ENCODE assay signal across 13 cellular contexts in the genomic region with DNA sequence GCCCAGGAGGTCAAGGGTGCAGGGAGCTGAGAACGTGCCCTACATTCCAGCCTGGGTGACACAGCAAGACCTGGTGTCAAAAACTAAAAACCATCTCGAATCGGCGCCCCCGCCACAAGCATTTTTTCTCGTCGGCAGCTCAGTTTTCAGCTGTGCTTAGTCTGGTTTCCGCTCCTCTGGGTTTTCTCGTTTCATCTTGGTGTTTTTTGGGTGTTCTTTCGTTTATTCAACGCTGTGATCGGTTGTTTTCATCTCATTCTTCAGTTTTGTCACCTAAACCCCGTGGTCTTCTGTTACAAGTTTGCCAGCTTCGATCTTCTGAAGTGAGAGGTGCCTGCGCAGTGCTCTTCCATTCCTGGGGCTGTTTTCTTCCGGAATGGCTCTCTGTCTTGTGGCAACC. TPM values are rescaled to one million over a fixed set of nuclear protein-coding genes. Genes with fewer than 3 reads are reported as not detected.
DNase-seq lines count a peak whose midpoint lies in the region; ATAC-seq and TF ChIP-seq lines count a peak whose summit lies in the region.
"Had no signal": no experiment of that assay in that cellular context is flagged by ENCODE, and none has a peak within 500 bp of the region (broad histone marks: within the 10 kb centered on the region; RNA-seq: fewer than 3 reads in every experiment).

No MANE protein-coding gene starts in this region.

- BruUV-seq in Calu3 (replicated peaks; lab: Mats Ljungman, UMichigan): no TSS peak

- peaks cover 50% of the 10 kb centered on the region for H3K4me1 ChIP-seq in CD4-positive, CD25-positive, alpha-beta regulatory T cell (ENCODE audit: control insufficient read depth, insufficient read depth, low read length, poor library complexity, severe bottlenecking)
- H3K4me1 ChIP-seq in naive thymus-derived CD4-positive, alpha-beta T cell (ENCODE audit: control insufficient read depth in 2 of 2, insufficient read depth in 2 of 2, low read length in 2 of 2): peaks cover 18 to 38% of the 10 kb centered on the region in 2 donors

- POLR2A ChIA-PET in naive thymus-derived CD4-positive, alpha-beta T cell (lab: Charles Lee): interaction anchor here (1.0 to 2.0 kb wide), 4 partner anchors 10 to 41 kb away, joined by 4 to 8 read pairs (median 4); a partner anchor contains a TSS

- H3K36me3 Mint-ChIP-seq in CD4-positive, CD25-positive, alpha-beta regulatory T cell: peaks cover 7% of the 10 kb centered on the region
- H3K36me3 Mint-ChIP-seq in IgD-negative memory B cell (no peaks in the 10 kb centered on the region), Calu3 (ENCODE audit: insufficient read depth, unreplicated experiment) (peaks cover 24% of the 10 kb centered on the region)
- no peaks in the 10 kb centered on the region for H3K36me3 Mint-ChIP-seq in activated T-helper 17 cell treated with anti-CD3 and anti-CD28 coated beads, Interleukin-2, amount 50 U/mL, for 72 hours (ENCODE audit: low read depth)
- H3K36me3 Mint-ChIP-seq in naive thymus-derived CD4-positive, alpha-beta T cell: peaks cover 4 to 24% (median 10%) of the 10 kb centered on the region in 5 donors

- H3K9me3 Mint-ChIP-seq in CD4-positive, CD25-positive, alpha-beta regulatory T cell: peaks cover 0 to 23% (median 2%) of the 10 kb centered on the region in 7 donors
- peaks cover 4 to 7% (median 5%) of the 10 kb centered on the region in 3 donors for H3K9me3 Mint-ChIP-seq in IgD-negative memory B cell
- H3K9me3 Mint-ChIP-seq in activated T-helper 17 cell treated with anti-CD3 and anti-CD28 coated beads, Interleukin-2, amount 50 U/mL, for 72 hours: no peaks in the 10 kb centered on the region
- peaks cover 0 to 45% (median 21%) of the 10 kb centered on the region in 11 donors for H3K9me3 Mint-ChIP-seq in naive thymus-derived CD4-positive, alpha-beta T cell
- H3K9me3 Mint-ChIP-seq in Calu3 (ENCODE audit: low read depth, unreplicated experiment): peaks cover 2% of the 10 kb centered on the region

- ATAC-seq in CD4-positive, CD25-positive, alpha-beta regulatory T cell (ENCODE audit: low read depth in 2 of 2): peak in 1 of 2 donors; percentile 9
- no peak for ATAC-seq in activated T-helper 17 cell treated with anti-CD3 and anti-CD28 coated beads, Interleukin-2, amount 50 U/mL, for 72 hours (replicated peaks)
- peak; percentile 53 for ATAC-seq in naive thymus-derived CD4-positive, alpha-beta T cell

- H3K4me1 Mint-ChIP-seq in CD4-positive, CD25-positive, alpha-beta regulatory T cell: peaks cover 3 to 69% (median 19%) of the 10 kb centered on the region in 4 donors
- H3K4me1 Mint-ChIP-seq in IgD-negative memory B cell (peaks cover 4 to 9% (median 9%) of the 10 kb centered on the region in 3 donors), Calu3 (ENCODE audit: low read depth, unreplicated experiment) (peaks cover 8% of the 10 kb centered on the region)
- H3K4me1 Mint-ChIP-seq in activated T-helper 17 cell treated with anti-CD3 and anti-CD28 coated beads, Interleukin-2, amount 50 U/mL, for 72 hours: peaks cover 13% of the 10 kb centered on the region
- peaks cover 20 to 78% (median 52%) of the 10 kb centered on the region in 7 donors for H3K4me1 Mint-ChIP-seq in naive thymus-derived CD4-positive, alpha-beta T cell

- DNase-seq in CD4-positive, CD25-positive, alpha-beta regulatory T cell: peak in 2 of 3 donors; percentile 75 to 80
- DNase-seq in naive thymus-derived CD4-positive, alpha-beta T cell: peak in 7 of 9 donors; percentile 75 to 90 (median 87)
- DNase-seq in NCI-H748 (lab: John Stamatoyannopoulos, UW; ENCODE audit: unreplicated experiment) (no peak), Calu3 (no peak), NCI-H2227 treated with DMSO at 0.1 percent for 48 hours (lab: John Stamatoyannopoulos, UW) (no peak)
- DNase-seq: adrenal gland, NCI-H187, NCI-H526, RPMI8226, testis had no signal

- no peaks in the 10 kb centered on the region for H3K36me3 ChIP-seq in CD4-positive, CD25-positive, alpha-beta regulatory T cell (ENCODE audit: control insufficient read depth, insufficient read depth, low read length)
- H3K36me3 ChIP-seq in naive thymus-derived CD4-positive, alpha-beta T cell (ENCODE audit: control insufficient read depth in 2 of 3, insufficient read depth in 3 of 3, low read length in 3 of 3): no peaks in the 10 kb centered on the region
- H3K36me3 ChIP-seq: adrenal gland had no signal

- H3K4me3 ChIP-seq in CD4-positive, CD25-positive, alpha-beta regulatory T cell (ENCODE audit: low read depth, low read length): peak overlapping the region; percentile 73
- H3K4me3 ChIP-seq in naive thymus-derived CD4-positive, alpha-beta T cell (ENCODE audit: low read length): peak overlapping the region; percentile 36
- H3K4me3 ChIP-seq: adrenal gland, testis had no signal

- peak overlapping the region; percentile 85 for H3K27ac ChIP-seq in CD4-positive, CD25-positive, alpha-beta regulatory T cell (ENCODE audit: insufficient read depth, low read length, poor library complexity, severe bottlenecking)
- peak overlapping the region; percentile 75 for H3K27ac ChIP-seq in naive thymus-derived CD4-positive, alpha-beta T cell (ENCODE audit: low read depth, low read length)
- H3K27ac ChIP-seq: adrenal gland, C4-2B, testis had no signal

- TF ChIP-seq CTCF in Calu3 (IDR thresholded peaks at IDR 0.05; ENCODE audit: unreplicated experiment): no peak

- H3K9me3 ChIP-seq in CD4-positive, CD25-positive, alpha-beta regulatory T cell (ENCODE audit: control insufficient read depth in 2 of 2, low read length in 2 of 2): peaks cover 0 to 14% of the 10 kb centered on the region in 2 experiments
- H3K9me3 ChIP-seq in naive thymus-derived CD4-positive, alpha-beta T cell (ENCODE audit: control insufficient read depth in 2 of 3, low read length in 3 of 3): peaks cover 0 to 28% (median 6%) of the 10 kb centered on the region in 3 experiments
- H3K9me3 ChIP-seq: adrenal gland, testis had no signal

- H3K27ac Mint-ChIP-seq in CD4-positive, CD25-positive, alpha-beta regulatory T cell: peak overlapping the region; percentile 84 to 97 (median 96)
- H3K27ac Mint-ChIP-seq in IgD-negative memory B cell (peak overlapping the region; percentile 39 to 91 (median 64)), Calu3 (ENCODE audit: unreplicated experiment) (no peak overlapping the region)
- H3K27ac Mint-ChIP-seq in activated T-helper 17 cell treated with anti-CD3 and anti-CD28 coated beads, Interleukin-2, amount 50 U/mL, for 72 hours: peak overlapping the region; percentile 97
- H3K27ac Mint-ChIP-seq in naive thymus-derived CD4-positive, alpha-beta T cell: peak overlapping the region; percentile 66 to 97 (median 94)

- intact Hi-C loops in naive thymus-derived CD4-positive, alpha-beta T cell (cut with micrococcal nuclease): loop anchor here in 1 of 2 donors (5.0 kb wide), 1 partner anchor 502 kb away; a partner anchor contains a TSS
- intact Hi-C loops in Calu3 (cut with micrococcal nuclease; ENCODE audit: unreplicated experiment): no loop called here

- H3K4me3 Mint-ChIP-seq in CD4-positive, CD25-positive, alpha-beta regulatory T cell: peak overlapping the region; percentile 76 to 90 (median 84)
- H3K4me3 Mint-ChIP-seq in IgD-negative memory B cell (peak overlapping the region in 2 of 4 donors; percentile 35 to 65), Calu3 (ENCODE audit: low read depth, unreplicated experiment) (no peak overlapping the region)
- peak overlapping the region; percentile 89 for H3K4me3 Mint-ChIP-seq in activated T-helper 17 cell treated with anti-CD3 and anti-CD28 coated beads, Interleukin-2, amount 50 U/mL, for 72 hours
- peak overlapping the region; percentile 56 to 85 (median 78) for H3K4me3 Mint-ChIP-seq in naive thymus-derived CD4-positive, alpha-beta T cell

- H3K27me3 ChIP-seq in CD4-positive, CD25-positive, alpha-beta regulatory T cell (ENCODE audit: control insufficient read depth, insufficient read depth, low read length): no peaks in the 10 kb centered on the region
- H3K27me3 ChIP-seq in naive thymus-derived CD4-positive, alpha-beta T cell (ENCODE audit: control insufficient read depth in 2 of 2, insufficient read depth in 2 of 2, low read length in 2 of 2): no peaks in the 10 kb centered on the region
- H3K27me3 ChIP-seq: adrenal gland, testis had no signal

- H3K27me3 Mint-ChIP-seq in CD4-positive, CD25-positive, alpha-beta regulatory T cell: peaks cover 5% of the 10 kb centered on the region
- H3K27me3 Mint-ChIP-seq in IgD-negative memory B cell (peaks cover 2% of the 10 kb centered on the region), Calu3 (ENCODE audit: unreplicated experiment) (peaks cover 71% of the 10 kb centered on the region)
- H3K27me3 Mint-ChIP-seq in activated T-helper 17 cell treated with anti-CD3 and anti-CD28 coated beads, Interleukin-2, amount 50 U/mL, for 72 hours: no peaks in the 10 kb centered on the region
- H3K27me3 Mint-ChIP-seq in naive thymus-derived CD4-positive, alpha-beta T cell: peaks cover 0 to 21% (median 0%) of the 10 kb centered on the region in 5 donors

- CTCF ChIA-PET in naive thymus-derived CD4-positive, alpha-beta T cell (lab: Charles Lee): interaction anchor here (0.8 to 1.1 kb wide), 3 partner anchors 23 to 258 kb away, joined by 3 to 4 read pairs (median 4); no protein-coding TSS in a partner anchor
- CTCF ChIA-PET in Calu3 (lab: Charles Lee): interaction anchor here (0.7 kb wide), 1 partner anchor 85 kb away, joined by 3 read pairs; no protein-coding TSS in a partner anchor

RNA-seq across cellular contexts. Expression of a gene that starts 41.4 kb away (rescaled TPM):
- total RNA-seq in CD4-positive, CD25-positive, alpha-beta regulatory T cell: 17.0 TPM
- polyA plus RNA-seq in CD4-positive, CD25-positive, alpha-beta regulatory T cell: 10 to 100 TPM; 18.9 to 26.9 (median 22.2) TPM
- 31.2 TPM for polyA plus RNA-seq in IgD-negative memory B cell
- 10 to 100 TPM; 17.0 to 39.9 TPM for total RNA-seq in activated T-helper 17 cell treated with anti-CD3 and anti-CD28 coated beads, Interleukin-2, amount 50 U/mL, for 72 hours
- total RNA-seq in naive thymus-derived CD4-positive, alpha-beta T cell: 10 to 100 TPM; 19.3 to 27.1 (median 21.1) TPM
- polyA plus RNA-seq in naive thymus-derived CD4-positive, alpha-beta T cell: 10 to 100 TPM; 16.9 to 29.0 TPM
- total RNA-seq in Calu3 (2022): 62.5 and 67.3 TPM in 2 replicates

RNA-seq across cellular contexts. Expression of a gene that starts 41.6 kb away (rescaled TPM):
- 41.2 TPM for total RNA-seq in CD4-positive, CD25-positive, alpha-beta regulatory T cell
- polyA plus RNA-seq in CD4-positive, CD25-positive, alpha-beta regulatory T cell: 1 to 10 TPM; 4.8 to 7.6 (median 6.1) TPM
- 8.9 TPM for polyA plus RNA-seq in IgD-negative memory B cell
- total RNA-seq in activated T-helper 17 cell treated with anti-CD3 and anti-CD28 coated beads, Interleukin-2, amount 50 U/mL, for 72 hours: 10 to 100 TPM; 20.7 to 44.5 TPM
- 10 to 100 TPM; 33.2 to 54.8 (median 50.6) TPM for total RNA-seq in naive thymus-derived CD4-positive, alpha-beta T cell
- 10 to 100 TPM in 1 of 2 donors, 1 to 10 TPM in 1; 8.8 to 15.6 TPM for polyA plus RNA-seq in naive thymus-derived CD4-positive, alpha-beta T cell
- total RNA-seq in Calu3 (2022): 46.3 and 48.0 TPM in 2 replicates

Comparison
In these comparisons a context has a peak if more than half of its experiments do, and no peak if none do; other contexts are left out.
1. DNase-seq: peak in CD4-positive, CD25-positive, alpha-beta regulatory T cell (2 of 3) and naive thymus-derived CD4-positive, alpha-beta T cell (7 of 9); none in NCI-H748 (single experiment), Calu3 (single experiment) and NCI-H2227 treated with DMSO at 0.1 percent for 48 hours (single experiment).